1 cellular context compared by ENCODE assay signal in the genomic region with DNA sequence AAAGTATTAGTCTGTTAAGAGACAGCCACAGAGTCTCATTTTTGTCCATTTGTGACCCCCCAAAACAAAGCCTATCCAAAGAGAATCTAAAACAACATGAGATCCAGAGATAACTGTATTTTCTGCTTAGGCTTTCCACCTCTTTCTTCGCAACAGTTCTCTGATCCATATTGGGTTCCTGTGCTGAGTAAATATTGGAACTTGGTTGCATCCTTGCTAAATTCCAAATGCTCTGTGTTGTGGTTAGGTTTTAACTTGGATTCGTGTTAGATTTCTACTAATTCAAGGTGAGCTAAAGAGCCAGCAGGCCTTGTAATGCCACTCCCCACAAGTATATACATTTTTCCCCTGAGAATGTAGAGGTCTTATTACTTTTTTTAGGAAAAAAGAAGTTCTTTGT.
TF ChIP-seq lines count a peak whose summit lies in the region.

No MANE protein-coding gene starts in this region.

TF ChIP-seq in HepG2, 621 proteins besides CTCF, POLR2A, EP300 and RAD21 (continued from another document):
- TF ChIP-seq ETV6 (CRISPR knock-in tag; conservative IDR thresholded peaks at IDR 0.05) (no peak), ZNF337 (CRISPR knock-in tag; IDR thresholded peaks at IDR 0.05; ENCODE audit: borderline replicate concordance, low read depth) (no peak), HIVEP1 (CRISPR knock-in tag; IDR thresholded peaks at IDR 0.05) (no peak), FOXO4 (CRISPR knock-in tag; conservative IDR thresholded peaks at IDR 0.05) (no peak), SKI (IDR thresholded peaks at IDR 0.05; ENCODE audit: partially characterized antibody) (no peak), CEBPB (IDR thresholded peaks at IDR 0.05; ENCODE audit: borderline replicate concordance, low read depth, low read length) (no peak), RNF219 (CRISPR knock-in tag; IDR thresholded peaks at IDR 0.05) (no peak), EEA1 (CRISPR knock-in tag; IDR thresholded peaks at IDR 0.05; ENCODE audit: borderline replicate concordance) (no peak), ZNF383 (CRISPR knock-in tag; IDR thresholded peaks at IDR 0.05; ENCODE audit: borderline replicate concordance) (no peak)
- TF ChIP-seq, protein P1, sequence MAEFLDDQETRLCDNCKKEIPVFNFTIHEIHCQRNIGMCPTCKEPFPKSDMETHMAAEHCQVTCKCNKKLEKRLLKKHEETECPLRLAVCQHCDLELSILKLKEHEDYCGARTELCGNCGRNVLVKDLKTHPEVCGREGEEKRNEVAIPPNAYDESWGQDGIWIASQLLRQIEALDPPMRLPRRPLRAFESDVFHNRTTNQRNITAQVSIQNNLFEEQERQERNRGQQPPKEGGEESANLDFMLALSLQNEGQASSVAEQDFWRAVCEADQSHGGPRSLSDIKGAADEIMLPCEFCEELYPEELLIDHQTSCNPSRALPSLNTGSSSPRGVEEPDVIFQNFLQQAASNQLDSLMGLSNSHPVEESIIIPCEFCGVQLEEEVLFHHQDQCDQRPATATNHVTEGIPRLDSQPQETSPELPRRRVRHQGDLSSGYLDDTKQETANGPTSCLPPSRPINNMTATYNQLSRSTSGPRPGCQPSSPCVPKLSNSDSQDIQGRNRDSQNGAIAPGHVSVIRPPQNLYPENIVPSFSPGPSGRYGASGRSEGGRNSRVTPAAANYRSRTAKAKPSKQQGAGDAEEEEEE (CRISPR knock-in tag; IDR thresholded peaks at IDR 0.05; ENCODE audit: borderline replicate concordance), result no peak
